ENCODE assay signal across 8 cellular contexts in the genomic region with DNA sequence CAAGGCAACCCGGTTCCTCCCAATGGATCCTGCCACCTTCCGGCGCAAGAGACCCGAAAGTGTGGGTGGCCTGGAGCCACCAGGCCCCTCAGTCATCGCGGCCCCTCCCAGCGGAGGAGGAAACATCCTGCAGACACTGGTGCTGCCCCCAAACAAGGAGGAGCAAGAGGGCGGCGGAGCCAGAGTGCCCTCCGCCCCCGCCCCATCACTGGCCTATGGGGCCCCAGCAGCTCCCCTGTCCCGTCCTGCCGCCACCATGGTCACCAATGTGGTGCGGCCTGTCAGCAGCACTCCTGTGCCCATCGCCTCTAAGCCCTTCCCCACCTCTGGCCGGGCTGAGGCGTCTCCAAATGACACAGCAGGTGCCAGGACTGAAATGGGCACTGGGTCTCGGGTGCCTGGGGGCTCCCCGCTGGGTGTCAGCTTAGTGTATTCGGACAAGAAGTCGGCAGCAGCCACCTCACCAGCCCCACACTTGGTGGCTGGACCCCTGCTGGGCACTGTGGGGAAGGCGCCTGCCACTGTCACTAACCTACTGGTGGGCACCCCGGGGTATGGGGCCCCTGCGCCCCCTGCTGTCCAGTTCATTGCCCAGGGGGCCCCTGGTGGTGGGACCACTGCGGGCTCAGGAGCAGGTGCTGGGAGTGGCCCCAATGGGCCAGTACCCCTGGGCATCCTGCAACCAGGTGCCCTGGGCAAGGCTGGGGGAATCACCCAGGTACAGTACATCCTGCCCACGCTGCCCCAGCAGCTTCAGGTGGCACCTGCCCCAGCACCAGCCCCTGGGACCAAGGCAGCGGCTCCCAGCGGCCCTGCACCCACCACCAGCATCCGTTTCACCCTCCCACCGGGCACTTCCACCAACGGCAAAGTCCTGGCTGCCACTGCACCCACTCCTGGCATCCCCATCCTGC. TPM values are rescaled to one million over a fixed set of nuclear protein-coding genes. Genes with fewer than 3 reads are reported as not detected.
DNase-seq lines count a peak whose midpoint lies in the region; ATAC-seq, FAIRE-seq and TF ChIP-seq lines count a peak whose summit lies in the region.

No MANE protein-coding gene starts in this region.

- TF ChIP-seq CTCF in A549 (IDR thresholded peaks at IDR 0.05) (peak; percentile 88), GM13976 (IDR thresholded peaks at IDR 0.05; ENCODE audit: borderline replicate concordance, control extremely low read depth, extremely low read depth, insufficient read depth, missing control alignments) (peak; percentile 42), WERI-Rb-1 (IDR thresholded peaks at IDR 0.05; ENCODE audit: low read depth, low read length) (peak; percentile 58), psoas muscle (IDR thresholded peaks at IDR 0.05) (no peak)

- TF ChIP-seq EP300 in A549 (IDR thresholded peaks at IDR 0.05): no peak

- peak; percentile 76 to 78; a peak in 4 of 5 replicates for TF ChIP-seq RAD21 in A549 (conservative IDR thresholded peaks at IDR 0.05 in 1 of 2, IDR thresholded peaks at IDR 0.05 in 1 of 2)

- peak; percentile 48 to 83 for ATAC-seq in A549
- ATAC-seq in psoas muscle: peak in 1 of 4 donors; percentile 23

- H3K27me3 ChIP-seq in WERI-Rb-1 (ENCODE audit: insufficient read depth, low read depth, severe bottlenecking) (no peaks in the 10 kb centered on the region), psoas muscle (ENCODE audit: insufficient read depth in 3 of 3, low read length in 2 of 3) (no peaks in the 10 kb centered on the region)

- H3K36me3 ChIP-seq in WERI-Rb-1: peaks cover 90% of the 10 kb centered on the region
- peaks cover 8 to 89% of the 10 kb centered on the region in 2 donors for H3K36me3 ChIP-seq in psoas muscle (ENCODE audit: insufficient read depth in 1 of 2, low read depth in 1 of 2)

- H3K4me2 ChIP-seq in A549: no peak overlapping the region

- POLR2A ChIA-PET in A549 (lab: Yijun Ruan, JAX): no interaction called here

- H3K9me3 ChIP-seq in A549 (no peaks in the 10 kb centered on the region), WERI-Rb-1 (ENCODE audit: severe bottlenecking) (no peaks in the 10 kb centered on the region), psoas muscle (no peaks in the 10 kb centered on the region)

- H3K4me3 ChIP-seq in A549: no peak overlapping the region
- H3K4me3 ChIP-seq in WERI-Rb-1 (ENCODE audit: low read depth, low read length): no peak overlapping the region
- no peak overlapping the region for H3K4me3 ChIP-seq in psoas muscle

- intact Hi-C loops in psoas muscle (cut with DNase I) (loop anchor here in 1 of 2 donors (10.0 kb wide), 1 partner anchor 156 kb away; a partner anchor contains a TSS), posterior vena cava (cut with DNase I) (loop anchor here in 1 of 2 donors (10.0 kb wide), 1 partner anchor 46 kb away; a partner anchor contains a TSS)

- 79% methylated on average over 28 of the region's 31 CpGs for WGBS in A549 (ENCODE audit: missing lambda C conversion rate)
- 80 to 87% (median 81%) methylated on average over 21 to 31 of the region's 31 CpGs for WGBS in psoas muscle, 3 donors

- FAIRE-seq in A549 (lab: Jason Lieb, UNC): no peak

- no peak; the same call in 1 of the 2 replicates for TF ChIP-seq POLR2A in A549 (IDR thresholded peaks at IDR 0.05; ENCODE audit: low read length)

- H3K27ac ChIP-seq in A549 (no peak overlapping the region), WERI-Rb-1 (no peak overlapping the region), psoas muscle (no peak overlapping the region)

- H3K4me1 ChIP-seq in A549 (peaks cover 16% of the 10 kb centered on the region), psoas muscle (peaks cover 9% of the 10 kb centered on the region)

- in situ Hi-C loops in GM13976 (cut with MboI; ENCODE audit: low sequenced_read_pairs, unreplicated experiment): no loop called here

- CTCF ChIA-PET in A549 (lab: Yijun Ruan, JAX): interaction anchor here (0.8 to 23.7 kb wide), 14 partner anchors 10 to 177 kb away, joined by 3 to 616 read pairs (median 4); a partner anchor contains a TSS

- DNase-seq in A549 (ENCODE audit: low read depth in 1 of 2, low spot score in 1 of 2) (peak; percentile 79 to 95), GM13976 (ENCODE audit: low spot score) (peak; percentile 60), WERI-Rb-1 (peak; percentile 59), psoas muscle (peak; percentile 27 to 59), posterior vena cava (ENCODE audit: low spot score) (no peak), Ammon's horn (ENCODE audit: low spot score) (no peak), NCI-H2107 treated with DMSO at 0.1 percent for 48 hours (lab: John Stamatoyannopoulos, UW; ENCODE audit: unreplicated experiment) (no peak)
- DNase-seq in effector CD4-positive, alpha-beta T cell: peak; percentile 62

TF ChIP-seq in A549, 52 proteins besides CTCF, POLR2A, EP300 and RAD21:
- TF ChIP-seq, protein P1, sequence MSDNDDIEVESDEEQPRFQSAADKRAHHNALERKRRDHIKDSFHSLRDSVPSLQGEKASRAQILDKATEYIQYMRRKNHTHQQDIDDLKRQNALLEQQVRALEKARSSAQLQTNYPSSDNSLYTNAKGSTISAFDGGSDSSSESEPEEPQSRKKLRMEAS (IDR thresholded peaks at IDR 0.05): peak; percentile 53; the same call in 1 of the 2 replicates
- TF ChIP-seq SMC3 (IDR thresholded peaks at IDR 0.05): peak; percentile 81
- TF ChIP-seq MAZ (IDR thresholded peaks at IDR 0.05; ENCODE audit: borderline replicate concordance, low read depth, low read length): peak; percentile 87
- no peak for TF ChIP-seq NR3C1 (IDR thresholded peaks at IDR 0.05)

RNA-seq across cellular contexts. Expression of a gene that starts 11.2 kb away (rescaled TPM):
- polyA plus RNA-seq in A549 (2011; rRNA removed) (1.1 and 1.3 TPM in 2 replicates), A549 (2017; fragmentation: RNase III; extraction: RNeasy Plus Mini Kit Qiagen cat#74134 plus additional on column Dnase treatment) (3.4 to 4.5 TPM (median 4.2 TPM) in 3 replicates), psoas muscle (under 1 TPM; 0.17 to 0.73 (median 0.60) TPM)
- 2.7 and 3.7 TPM in 2 replicates for polyA plus RNA-seq in A549 (2012; cell fraction: cytosol; rRNA removed)
- 3.5 and 5.2 TPM in 2 replicates for polyA plus RNA-seq in A549 (2012; cell fraction: nucleus; rRNA removed)
- polyA minus RNA-seq in A549 (2011; rRNA and poly(A)+ RNA removed): 0.50 and 1.2 TPM in 2 replicates
- total RNA-seq in psoas muscle (under 1 TPM in 2 of 4 donors, not detected in 2; 0.19 to 0.51 TPM), posterior vena cava (under 1 TPM in 1 of 2 donors, not detected in 1; 0.19 TPM)

RNA-seq across cellular contexts. Expression of a gene that starts 11.6 kb away (rescaled TPM):
- polyA plus RNA-seq in A549 (2011; rRNA removed) (79.7 and 101 TPM in 2 replicates), A549 (2017; fragmentation: RNase III; extraction: RNeasy Plus Mini Kit Qiagen cat#74134 plus additional on column Dnase treatment) (135 to 151 TPM (median 144 TPM) in 3 replicates), psoas muscle (10 to 100 TPM; 12.8 to 17.1 (median 14.8) TPM)
- polyA plus RNA-seq in A549 (2012; cell fraction: cytosol; rRNA removed): 268 and 299 TPM in 2 replicates
- polyA plus RNA-seq in A549 (2012; cell fraction: nucleus; rRNA removed): 241 and 275 TPM in 2 replicates
- 179 and 227 TPM in 2 replicates for polyA minus RNA-seq in A549 (2011; rRNA and poly(A)+ RNA removed)
- total RNA-seq in psoas muscle (1 to 10 TPM; 4.0 to 7.4 (median 6.4) TPM), posterior vena cava (1 to 10 TPM; 5.7 to 5.8 TPM)

RNA-seq across cellular contexts. Expression of a gene that starts 21.7 kb away (rescaled TPM):
- polyA plus RNA-seq in A549 (2011; rRNA removed) (7.2 and 7.7 TPM in 2 replicates), A549 (2017; fragmentation: RNase III; extraction: RNeasy Plus Mini Kit Qiagen cat#74134 plus additional on column Dnase treatment) (46.8 to 56.4 TPM (median 53.1 TPM) in 3 replicates), psoas muscle (10 to 100 TPM; 17.1 to 39.3 (median 18.1) TPM)
- polyA plus RNA-seq in A549 (2012; cell fraction: cytosol; rRNA removed): 26.8 and 35.8 TPM in 2 replicates
- polyA plus RNA-seq in A549 (2012; cell fraction: nucleus; rRNA removed): 69.9 and 100.0 TPM in 2 replicates
- polyA minus RNA-seq in A549 (2011; rRNA and poly(A)+ RNA removed): 7.0 and 11.0 TPM in 2 replicates
- total RNA-seq in psoas muscle (10 to 100 TPM; 28.8 to 55.0 (median 44.2) TPM), posterior vena cava (10 to 100 TPM; 57.7 to 79.0 TPM)

RNA-seq across cellular contexts. Expression of a gene that starts 22.3 kb away (rescaled TPM):
- 0.71 and 1.8 TPM in 2 replicates for polyA plus RNA-seq in A549 (2011; rRNA removed)
- 2.9 and 3.8 TPM in 2 replicates for polyA plus RNA-seq in A549 (2012; cell fraction: cytosol; rRNA removed)
- 13.7 and 18.2 TPM in 2 replicates for polyA plus RNA-seq in A549 (2012; cell fraction: nucleus; rRNA removed)
- polyA plus RNA-seq in A549 (2017; fragmentation: RNase III; extraction: RNeasy Plus Mini Kit Qiagen cat#74134 plus additional on column Dnase treatment): 3.6 to 5.1 TPM (median 4.3 TPM) in 3 replicates
- polyA minus RNA-seq in A549 (2011; rRNA and poly(A)+ RNA removed): 6.3 and 6.9 TPM in 2 replicates
- total RNA-seq in psoas muscle: 1 to 10 TPM in 1 of 4 donors, under 1 TPM in 2, not detected in 1; 0.50 to 1.1 (median 0.52) TPM
- polyA plus RNA-seq in psoas muscle: 1 to 10 TPM in 1 of 3 donors, under 1 TPM in 2; 0.21 to 2.5 (median 0.57) TPM
- total RNA-seq in posterior vena cava: under 1 TPM in 1 of 2 donors, not detected in 1; 0.14 TPM

RNA-seq across cellular contexts. Expression of a gene that starts 34.7 kb away (rescaled TPM):
- polyA plus RNA-seq in A549 (2011; rRNA removed) (8.9 and 10.4 TPM in 2 replicates), A549 (2017; fragmentation: RNase III; extraction: RNeasy Plus Mini Kit Qiagen cat#74134 plus additional on column Dnase treatment) (22.4 to 27.2 TPM (median 25.8 TPM) in 3 replicates), psoas muscle (1 to 10 TPM; 3.3 to 8.1 (median 4.3) TPM)
- 7.2 and 12.2 TPM in 2 replicates for polyA plus RNA-seq in A549 (2012; cell fraction: cytosol; rRNA removed)
- polyA plus RNA-seq in A549 (2012; cell fraction: nucleus; rRNA removed): 26.3 and 37.1 TPM in 2 replicates
- 11.8 and 14.4 TPM in 2 replicates for polyA minus RNA-seq in A549 (2011; rRNA and poly(A)+ RNA removed)
- total RNA-seq in psoas muscle (10 to 100 TPM in 3 of 4 donors, 1 to 10 TPM in 1; 7.9 to 21.1 (median 16.8) TPM), posterior vena cava (10 to 100 TPM; 16.8 to 20.4 TPM)

Comparison
In these comparisons a context has a peak if more than half of its experiments do, and no peak if none do; other contexts are left out.
1. DNase-seq: peak in A549 (2 of 2), GM13976 (single experiment), WERI-Rb-1 (single experiment), effector CD4-positive, alpha-beta T cell (single experiment) and psoas muscle (2 of 2); none in posterior vena cava (single experiment), Ammon's horn (single experiment) and NCI-H2107 treated with DMSO at 0.1 percent for 48 hours (single experiment).